11 cellular contexts compared by ENCODE assay signal in the genomic region with DNA sequence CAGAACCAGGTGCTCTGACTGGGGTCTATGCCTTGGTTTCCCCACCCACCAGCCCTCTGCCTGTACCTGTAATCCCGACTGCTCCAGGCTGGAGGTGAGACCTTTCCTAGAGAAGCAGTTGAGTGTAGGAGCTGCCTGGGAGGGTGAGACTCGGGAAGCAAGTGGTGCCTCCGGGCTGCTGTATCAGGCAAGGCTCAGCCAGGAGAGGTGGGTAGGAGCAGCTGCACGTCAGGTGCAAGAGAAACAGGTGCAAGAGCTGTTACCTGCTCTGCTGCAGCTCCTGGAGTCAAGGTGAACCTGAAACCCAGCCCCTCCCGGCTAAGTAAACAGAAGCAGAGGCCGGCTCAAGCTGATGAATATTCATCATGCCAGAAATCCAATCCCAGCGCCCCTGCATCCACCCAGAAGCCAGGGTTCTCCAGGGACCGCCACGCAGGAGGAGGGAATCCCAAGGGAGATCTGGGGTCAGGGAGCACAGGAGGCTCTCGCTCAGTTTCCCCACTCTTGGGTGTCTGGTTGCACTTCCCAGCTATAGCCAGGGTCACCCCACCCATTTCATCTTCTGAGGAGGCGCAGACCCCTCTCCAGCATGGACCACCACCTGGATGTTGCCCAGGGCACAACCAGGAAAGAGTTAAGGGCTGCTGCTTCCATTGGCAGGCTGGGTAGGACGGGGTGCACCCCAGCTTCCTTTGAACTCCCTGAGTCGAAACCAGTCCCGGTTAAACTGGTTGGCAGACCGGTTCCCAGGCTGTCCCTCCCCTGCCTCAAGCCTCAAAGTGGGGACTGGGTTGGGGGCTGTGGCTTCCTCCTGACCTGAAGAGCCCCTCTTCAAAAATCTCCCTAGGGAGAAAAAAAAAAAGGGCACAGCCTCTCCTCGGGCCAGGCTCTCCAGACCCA. TPM values are rescaled to one million over a fixed set of nuclear protein-coding genes. Genes with fewer than 3 reads are reported as not detected.
A peak's percentile ranks its signal among the peaks of the same experiment; 100 is the strongest.
DNase-seq lines count a peak whose midpoint lies in the region; ATAC-seq, FAIRE-seq and TF ChIP-seq lines count a peak whose summit lies in the region.
"Had no signal": no experiment of that assay in that cellular context is flagged by ENCODE, and none has a peak within 500 bp of the region (broad histone marks: within the 10 kb centered on the region; RNA-seq: fewer than 3 reads in every experiment).

A gene with protein sequence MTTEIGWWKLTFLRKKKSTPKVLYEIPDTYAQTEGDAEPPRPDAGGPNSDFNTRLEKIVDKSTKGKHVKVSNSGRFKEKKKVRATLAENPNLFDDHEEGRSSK (minus strand): TSS at position 293 of the 900 bp plus-strand sequence. CDS start 4,649 bp downstream, outside the sequence.

- 34 to 39% methylated on average over 13 to 16 of the region's 16 CpGs for whole genome bisulfite sequencing in lower leg skin, 2 donors

- peak within 1 kb of the TSS; percentile 91 for H3K27ac ChIP-seq in VCaP

- intact Hi-C loops in lower leg skin (cut with DNase I; ENCODE audit: low total_unique reads): no loop called here

- DNase-seq in COR-L47 (lab: John Stamatoyannopoulos, UW) (peak; percentile 94), NCI-H128 (lab: John Stamatoyannopoulos, UW; ENCODE audit: unreplicated experiment) (peak; percentile 63), lower leg skin (ENCODE audit: low spot score in 2 of 2) (no peak), GOT3 (lab: John Stamatoyannopoulos, UW) (no peak), cerebellar cortex (ENCODE audit: low spot score) (no peak), GM12892 (ENCODE audit: insufficient read length) (no peak)
- DNase-seq: cerebellar nuclear complex, hypothalamus had no signal

- TF ChIP-seq POLR2A in lower leg skin (IDR thresholded peaks at IDR 0.05) (no peak), GM12892 (IDR thresholded peaks at IDR 0.05; ENCODE audit: low read depth, low read length) (no peak)

- no peak for FAIRE-seq in GM12892 (lab: Jason Lieb, UNC)

- no peak for ATAC-seq in GM21576 (IDR thresholded peaks at IDR 0.05; ENCODE audit: unreplicated experiment)

- TF ChIP-seq CTCF in VCaP (conservative IDR thresholded peaks at IDR 0.05) (no peak), lower leg skin (IDR thresholded peaks at IDR 0.05) (no peak)

- H3K4me3 ChIP-seq in lower leg skin (ENCODE audit: low read depth, poor library complexity, severe bottlenecking): no peak within 1 kb of the TSS

RNA-seq across cellular contexts. Expression of the gene that starts here (rescaled TPM):
- 10 to 100 TPM in 3 of 4 donors, 1 to 10 TPM in 1; 9.9 to 45.1 (median 24.3) TPM for total RNA-seq in lower leg skin
- 0.17 TPM for polyA plus RNA-seq in GM12892 (2012; ENCODE audit: missing spikeins)
- polyA plus RNA-seq: BJ had no signal

Comparison
In these comparisons a context has a peak if more than half of its experiments do, and no peak if none do; other contexts are left out.
1. DNase-seq: peak in COR-L47 (single experiment) and NCI-H128 (single experiment); none in lower leg skin (0 of 2), GOT3 (single experiment), cerebellar cortex (single experiment) and GM12892 (single experiment).